ENCODE assay signal across 8 cellular contexts in the genomic region with DNA sequence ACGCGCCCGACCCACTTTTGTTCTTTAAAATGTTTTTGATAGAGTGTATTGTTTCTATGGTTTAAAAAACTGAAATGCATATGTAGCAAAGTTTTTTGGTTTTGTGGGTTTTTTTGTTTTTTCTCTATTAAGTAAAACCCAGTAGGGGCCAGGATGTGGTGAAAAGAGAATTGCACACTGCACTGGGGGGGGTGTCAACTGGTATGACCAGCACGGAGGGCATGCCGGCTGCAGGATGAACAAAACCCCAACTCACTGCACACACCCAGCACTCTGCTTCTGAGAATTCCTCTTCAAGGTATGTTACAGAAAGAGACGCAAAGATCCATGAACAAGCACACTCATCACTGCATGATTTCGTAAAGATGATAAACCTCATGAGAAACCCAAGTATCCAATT.
DNase-seq lines count a peak whose midpoint lies in the region; ATAC-seq and TF ChIP-seq lines count a peak whose summit lies in the region.

No MANE protein-coding gene starts in this region.

- POLR2A ChIA-PET in CD8-positive, alpha-beta T cell (lab: Charles Lee) = interaction anchor here (1.0 to 7.6 kb wide), 5 partner anchors 10 to 73 kb away, joined by 3 to 82 read pairs (median 11); a partner anchor contains a TSS

- H3K9me3 ChIP-seq in CD8-positive, alpha-beta T cell (ENCODE audit: low read length) = no peaks in the 10 kb centered on the region
- H3K9me3 ChIP-seq in tibial artery = no peaks in the 10 kb centered on the region

- H3K36me3 ChIP-seq in CD8-positive, alpha-beta T cell (ENCODE audit: insufficient read depth, low read length) = peaks cover 15% of the 10 kb centered on the region
- no peaks in the 10 kb centered on the region for H3K36me3 ChIP-seq in tibial artery

- peak overlapping the region; percentile 61 for H3K4me3 Mint-ChIP-seq in CD8-positive, alpha-beta T cell

- CTCF ChIA-PET in CD8-positive, alpha-beta T cell (lab: Charles Lee) = interaction anchor here (0.6 to 14.2 kb wide), 3 partner anchors 54 to 74 kb away, joined by 4 to 197 read pairs (median 25); a partner anchor contains a TSS

- no peak for TF ChIP-seq CTCF in CD8-positive, alpha-beta T cell (IDR thresholded peaks at IDR 0.05)
- TF ChIP-seq CTCF in coronary artery (IDR thresholded peaks at IDR 0.05) = no peak
- no peak for TF ChIP-seq CTCF in tibial artery (IDR thresholded peaks at IDR 0.05)

- H3K4me3 ChIP-seq in CD8-positive, alpha-beta T cell (ENCODE audit: low read depth, low read length) = no peak overlapping the region
- H3K4me3 ChIP-seq in coronary artery = no peak overlapping the region
- H3K4me3 ChIP-seq in tibial artery = no peak overlapping the region

- peak; percentile 57 to 89 (median 76) for DNase-seq in CD8-positive, alpha-beta T cell
- DNase-seq in OCI-M1 (lab: John Stamatoyannopoulos, UW) = peak; percentile 7
- DNase-seq in activated effector memory CD4-positive, alpha-beta T cell treated with anti-CD3 and anti-CD28 coated beads, Interleukin-2, amount 50 U/mL, for 16 hours = peak; percentile 87
- peak; percentile 77 for DNase-seq in smooth muscle cell of the brain vasculature (ENCODE audit: low read depth, low spot score)
- DNase-seq in coronary artery (ENCODE audit: low spot score) = no peak
- DNase-seq in NCI-H2107 treated with DMSO at 0.1 percent for 48 hours (lab: John Stamatoyannopoulos, UW; ENCODE audit: unreplicated experiment) = no peak
- DNase-seq in tibial artery = no peak

- H3K4me1 Mint-ChIP-seq in CD8-positive, alpha-beta T cell (ENCODE audit: low read depth) = peaks cover 82% of the 10 kb centered on the region

- peak overlapping the region; percentile 72 for H3K27ac ChIP-seq in CD8-positive, alpha-beta T cell (ENCODE audit: low read depth, low read length)
- H3K27ac ChIP-seq in coronary artery = no peak overlapping the region
- no peak overlapping the region for H3K27ac ChIP-seq in tibial artery

- peaks cover 45% of the 10 kb centered on the region for H3K36me3 Mint-ChIP-seq in CD8-positive, alpha-beta T cell

- peak overlapping the region; percentile 88 for H3K27ac Mint-ChIP-seq in CD8-positive, alpha-beta T cell

- intact Hi-C loops in CD8-positive, alpha-beta T cell (cut with DNase I, micrococcal nuclease) = loop anchor here (1.0 to 10.0 kb wide), 7 partner anchors 46 to 942 kb away; a partner anchor contains a TSS
- intact Hi-C loops in tibial artery (cut with DNase I; ENCODE audit: low total_unique reads) = no loop called here

- peak; percentile 63 for ATAC-seq in CD8-positive, alpha-beta T cell
- no peak for ATAC-seq in HG03565 (IDR thresholded peaks at IDR 0.05; ENCODE audit: unreplicated experiment)

- no peaks in the 10 kb centered on the region for H3K27me3 Mint-ChIP-seq in CD8-positive, alpha-beta T cell (ENCODE audit: low read depth)

- no peaks in the 10 kb centered on the region for H3K27me3 ChIP-seq in CD8-positive, alpha-beta T cell (ENCODE audit: insufficient read depth, low read length)
- no peaks in the 10 kb centered on the region for H3K27me3 ChIP-seq in tibial artery

- no peaks in the 10 kb centered on the region for H3K9me3 Mint-ChIP-seq in CD8-positive, alpha-beta T cell

- peaks cover 77% of the 10 kb centered on the region for H3K4me1 ChIP-seq in CD8-positive, alpha-beta T cell (ENCODE audit: insufficient read depth, low read length)
- H3K4me1 ChIP-seq in tibial artery = peaks cover 0 to 30% (median 15%) of the 10 kb centered on the region in 4 donors

Comparison
In these comparisons a context has a peak if more than half of its experiments do, and no peak if none do; other contexts are left out.
1. DNase-seq: peak in CD8-positive, alpha-beta T cell (7 of 7), OCI-M1 (single experiment), activated effector memory CD4-positive, alpha-beta T cell treated with anti-CD3 and anti-CD28 coated beads, Interleukin-2, amount 50 U/mL, for 16 hours (single experiment) and smooth muscle cell of the brain vasculature (single experiment); none in coronary artery (single experiment), NCI-H2107 treated with DMSO at 0.1 percent for 48 hours (single experiment) and tibial artery (0 of 2).